ENCODE assay signal across 21 cellular contexts in the genomic region with DNA sequence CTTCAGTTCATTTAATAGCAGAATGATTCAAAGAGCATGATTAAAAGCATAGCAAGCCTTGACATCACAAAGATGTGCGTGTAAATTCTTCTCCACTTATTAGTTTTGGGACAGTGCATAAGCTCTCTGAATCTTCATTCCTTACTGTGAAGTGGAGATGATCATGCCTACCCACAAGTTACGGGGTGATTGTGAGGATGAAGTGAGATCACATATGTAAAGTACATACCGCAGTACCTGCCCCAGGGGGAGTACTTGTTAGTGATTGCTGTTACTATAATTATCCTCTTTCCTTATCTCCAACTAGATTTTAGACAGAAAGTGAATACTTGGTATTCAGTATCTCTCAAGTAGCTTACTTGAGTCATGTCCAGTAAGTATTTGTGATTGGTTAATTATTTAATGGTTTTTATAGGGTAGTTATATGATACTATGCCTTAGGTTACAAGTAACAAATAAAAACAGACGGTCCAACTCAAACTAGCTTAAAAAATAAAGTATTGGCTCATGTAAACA. TPM values are rescaled to one million over a fixed set of nuclear protein-coding genes. Genes with fewer than 3 reads are reported as not detected.
DNase-seq lines count a peak whose midpoint lies in the region; ATAC-seq, FAIRE-seq and TF ChIP-seq lines count a peak whose summit lies in the region.
"Had no signal": no experiment of that assay in that cellular context is flagged by ENCODE, and none has a peak within 500 bp of the region (broad histone marks: within the 10 kb centered on the region; RNA-seq: fewer than 3 reads in every experiment).

No MANE protein-coding gene starts in this region.

- POLR2A ChIA-PET in HEK293 (lab: Yijun Ruan, JAX) = no interaction called here
- POLR2A ChIA-PET in activated CD8-positive, alpha-beta T cell treated with anti-CD3 and anti-CD28 coated beads, Interleukin-2, amount 10 ng/mL, durations not matched to agents 7 days and 5 days (lab: Charles Lee) = no interaction called here

- H3K9me3 ChIP-seq in HEK293 (ENCODE audit: control insufficient read depth, insufficient read depth, low read depth, low read length) = no peaks in the 10 kb centered on the region
- H3K9me3 ChIP-seq: Caco-2 had no signal

- no peaks in the 10 kb centered on the region for H3K36me3 ChIP-seq in HEK293 (ENCODE audit: control insufficient read depth in 2 of 2, insufficient read depth in 1 of 2, low read length in 2 of 2)
- no peaks in the 10 kb centered on the region for H3K36me3 ChIP-seq in bronchial epithelial cell (ENCODE audit: control insufficient read depth, insufficient read depth, low read length)

- peaks cover 7% of the 10 kb centered on the region for H3K27me3 Mint-ChIP-seq in mesothelial cell of epicardium (ENCODE audit: low read depth)
- H3K27me3 Mint-ChIP-seq in activated CD8-positive, alpha-beta T cell treated with anti-CD3 and anti-CD28 coated beads, Interleukin-2, amount 10 ng/mL, durations not matched to agents 7 days and 5 days (ENCODE audit: low read depth) = peaks cover 9% of the 10 kb centered on the region
- H3K27me3 Mint-ChIP-seq: CD4-positive, alpha-beta T cell had no signal

- no peak overlapping the region for H3K4me3 Mint-ChIP-seq in mesothelial cell of epicardium
- no peak overlapping the region for H3K4me3 Mint-ChIP-seq in activated CD8-positive, alpha-beta T cell treated with anti-CD3 and anti-CD28 coated beads, Interleukin-2, amount 10 ng/mL, durations not matched to agents 7 days and 5 days
- H3K4me3 Mint-ChIP-seq: CD4-positive, alpha-beta T cell; H9 had no signal

- peaks cover 4% of the 10 kb centered on the region for H3K4me1 ChIP-seq in HEK293 (ENCODE audit: control insufficient read depth, insufficient read depth, low read length)
- H3K4me1 ChIP-seq: Caco-2 had no signal

- peaks cover 5% of the 10 kb centered on the region for H3K4me1 Mint-ChIP-seq in mesothelial cell of epicardium
- peaks cover 4% of the 10 kb centered on the region for H3K4me1 Mint-ChIP-seq in activated CD8-positive, alpha-beta T cell treated with anti-CD3 and anti-CD28 coated beads, Interleukin-2, amount 10 ng/mL, durations not matched to agents 7 days and 5 days (ENCODE audit: low read depth)
- H3K4me1 Mint-ChIP-seq: H9 had no signal

- no peak overlapping the region for H3K27ac ChIP-seq in HEK293 (ENCODE audit: extremely low read depth, low read depth, low read length)
- H3K27ac ChIP-seq: C4-2B had no signal

- CTCF ChIA-PET in HEK293 (lab: Yijun Ruan, JAX) = interaction anchor here (0.5 to 5.3 kb wide), 6 partner anchors 43 to 386 kb away, joined by 3 to 45 read pairs (median 4); no protein-coding TSS in a partner anchor
- CTCF ChIA-PET in activated CD8-positive, alpha-beta T cell treated with anti-CD3 and anti-CD28 coated beads, Interleukin-2, amount 10 ng/mL, durations not matched to agents 7 days and 5 days (lab: Charles Lee) = interaction anchor here (1.0 to 19.2 kb wide), 4 partner anchors 36 to 94 kb away, joined by 3 to 266 read pairs (median 8); partner anchors contain the start of genes FAM216A and GPN3

- H3K27ac Mint-ChIP-seq in mesothelial cell of epicardium = peak overlapping the region; percentile 47
- H3K27ac Mint-ChIP-seq in activated CD8-positive, alpha-beta T cell treated with anti-CD3 and anti-CD28 coated beads, Interleukin-2, amount 10 ng/mL, durations not matched to agents 7 days and 5 days = no peak overlapping the region
- H3K27ac Mint-ChIP-seq: CD4-positive, alpha-beta T cell; H9 had no signal

- no peaks in the 10 kb centered on the region for H3K9me3 Mint-ChIP-seq in mesothelial cell of epicardium
- H3K9me3 Mint-ChIP-seq in activated CD8-positive, alpha-beta T cell treated with anti-CD3 and anti-CD28 coated beads, Interleukin-2, amount 10 ng/mL, durations not matched to agents 7 days and 5 days (ENCODE audit: insufficient read depth) = no peaks in the 10 kb centered on the region
- H3K9me3 Mint-ChIP-seq: CD4-positive, alpha-beta T cell; H9 had no signal

- no peaks in the 10 kb centered on the region for H3K36me3 Mint-ChIP-seq in mesothelial cell of epicardium
- peaks cover 6% of the 10 kb centered on the region for H3K36me3 Mint-ChIP-seq in activated CD8-positive, alpha-beta T cell treated with anti-CD3 and anti-CD28 coated beads, Interleukin-2, amount 10 ng/mL, durations not matched to agents 7 days and 5 days (ENCODE audit: low read depth)

- FAIRE-seq in bronchial epithelial cell (lab: Jason Lieb, UNC) = no peak
- FAIRE-seq: D721Med, GM19239, H1, HTR-8/SVneo had no signal

- peak; percentile 14 for DNase-seq in EH (ENCODE audit: low read depth)
- peak; percentile 23 for DNase-seq in bronchial epithelial cell (ENCODE audit: low read depth)
- no peak for DNase-seq in mesothelial cell of epicardium (ENCODE audit: low spot score in 2 of 2, unreplicated experiment in 2 of 2)
- DNase-seq in activated CD8-positive, alpha-beta T cell treated with anti-CD3 and anti-CD28 coated beads, Interleukin-2, amount 10 ng/mL, durations not matched to agents 7 days and 5 days = no peak
- DNase-seq: ACHN; Caco-2; CD4-positive, alpha-beta T cell; DMS153; DMS79; GF-D8; H9; IMR-90; KBM-7 had no signal

- H3K27me3 ChIP-seq in bronchial epithelial cell (ENCODE audit: control insufficient read depth, insufficient read depth, low read length) = no peaks in the 10 kb centered on the region

- TF ChIP-seq CTCF in HEK293 (tag by site-specific recombination; IDR thresholded peaks at IDR 0.05) = no peak
- no peak for TF ChIP-seq CTCF in bronchial epithelial cell (IDR thresholded peaks at IDR 0.05; ENCODE audit: insufficient read depth, low read length, severe bottlenecking)
- no peak for TF ChIP-seq CTCF in mesothelial cell of epicardium (IDR thresholded peaks at IDR 0.05; ENCODE audit: unreplicated experiment)

- H3K4me3 ChIP-seq in HEK293 (ENCODE audit: low read depth, low read length) (no peak overlapping the region), bronchial epithelial cell (ENCODE audit: low read depth, low read length) (no peak overlapping the region)

- ATAC-seq in GM18870 (IDR thresholded peaks at IDR 0.05; ENCODE audit: unreplicated experiment) (no peak), HG03469 (IDR thresholded peaks at IDR 0.05; ENCODE audit: unreplicated experiment) (no peak)
- no peak for ATAC-seq in activated CD8-positive, alpha-beta T cell treated with anti-CD3 and anti-CD28 coated beads, Interleukin-2, amount 10 ng/mL, durations not matched to agents 7 days and 5 days

TF ChIP-seq in HEK293, 187 proteins besides CTCF, POLR2A, EP300 and RAD21 (continues in another document):
- TF ChIP-seq ZNF664 (tag by site-specific recombination; IDR thresholded peaks at IDR 0.05) = no peak
- TF ChIP-seq ZNF350 (tag by site-specific recombination; IDR thresholded peaks at IDR 0.05) = no peak
- no peak for TF ChIP-seq ZNF544 (tag by site-specific recombination; IDR thresholded peaks at IDR 0.05)
- TF ChIP-seq ZNF341 (tag by site-specific recombination; IDR thresholded peaks at IDR 0.05; ENCODE audit: low read depth) = no peak
- TF ChIP-seq ZNF366 (tag by site-specific recombination; conservative IDR thresholded peaks at IDR 0.05) = peak; percentile 48; the same call in 1 of the 2 replicates
- no peak for TF ChIP-seq ZNF16 (tag by site-specific recombination; IDR thresholded peaks at IDR 0.05; ENCODE audit: low read depth)
- TF ChIP-seq ZNF18 (tag by site-specific recombination; IDR thresholded peaks at IDR 0.05) = peak; percentile 59; the same call in 1 of the 2 replicates

RNA-seq across cellular contexts. Expression of gene RAD9B, which starts 6.0 kb away (rescaled TPM):
- total RNA-seq in bronchial epithelial cell = 0.26 TPM in 2 replicates
- 0.51 to 0.73 TPM (median 0.54 TPM) in 3 replicates for total RNA-seq in mesothelial cell of epicardium
- total RNA-seq in activated CD8-positive, alpha-beta T cell treated with anti-CD3 and anti-CD28 coated beads, Interleukin-2, amount 10 ng/mL, durations not matched to agents 7 days and 5 days = 1 to 10 TPM in 1 of 2 experiments, under 1 TPM in 1; 0.68 to 2.3 TPM
- total RNA-seq: H1, H9 had no signal

RNA-seq across cellular contexts. Expression of gene VPS29, which starts 6.2 kb away (rescaled TPM):
- total RNA-seq in bronchial epithelial cell (46.5 and 55.3 TPM in 2 replicates), mesothelial cell of epicardium (71.3 to 77.0 TPM (median 74.2 TPM) in 3 replicates)
- total RNA-seq in activated CD8-positive, alpha-beta T cell treated with anti-CD3 and anti-CD28 coated beads, Interleukin-2, amount 10 ng/mL, durations not matched to agents 7 days and 5 days = 100 to 1,000 TPM; 126 to 128 TPM

RNA-seq across cellular contexts. Expression of gene FAM216A, which starts 39.5 kb away (rescaled TPM):
- total RNA-seq in bronchial epithelial cell (1.9 and 3.9 TPM in 2 replicates), mesothelial cell of epicardium (9.9 to 11.6 TPM (median 10.3 TPM) in 3 replicates)
- total RNA-seq in activated CD8-positive, alpha-beta T cell treated with anti-CD3 and anti-CD28 coated beads, Interleukin-2, amount 10 ng/mL, durations not matched to agents 7 days and 5 days = 10 to 100 TPM; 20.5 to 22.9 TPM

RNA-seq across cellular contexts. Expression of gene GPN3, which starts 40.1 kb away (rescaled TPM):
- 16.6 and 19.7 TPM in 2 replicates for total RNA-seq in bronchial epithelial cell
- 12.7 to 14.5 TPM (median 13.9 TPM) in 3 replicates for total RNA-seq in mesothelial cell of epicardium
- total RNA-seq in activated CD8-positive, alpha-beta T cell treated with anti-CD3 and anti-CD28 coated beads, Interleukin-2, amount 10 ng/mL, durations not matched to agents 7 days and 5 days = 10 to 100 TPM; 26.2 to 33.0 TPM

RNA-seq across cellular contexts. Expression of gene ARPC3, which starts 58.0 kb away (rescaled TPM):
- total RNA-seq in bronchial epithelial cell (204 and 210 TPM in 2 replicates), mesothelial cell of epicardium (144 to 149 TPM (median 146 TPM) in 3 replicates)
- total RNA-seq in activated CD8-positive, alpha-beta T cell treated with anti-CD3 and anti-CD28 coated beads, Interleukin-2, amount 10 ng/mL, durations not matched to agents 7 days and 5 days = 100 to 1,000 TPM; 437 to 458 TPM

Comparison
In these comparisons a context has a peak if more than half of its experiments do, and no peak if none do; other contexts are left out.
1. DNase-seq: peak in EH (single experiment) and bronchial epithelial cell (single experiment); none in mesothelial cell of epicardium (0 of 2) and activated CD8-positive, alpha-beta T cell treated with anti-CD3 and anti-CD28 coated beads, Interleukin-2, amount 10 ng/mL, durations not matched to agents 7 days and 5 days (single experiment).